Comparison of ENCODE assay signal across 10 cellular contexts in the genomic region with DNA sequence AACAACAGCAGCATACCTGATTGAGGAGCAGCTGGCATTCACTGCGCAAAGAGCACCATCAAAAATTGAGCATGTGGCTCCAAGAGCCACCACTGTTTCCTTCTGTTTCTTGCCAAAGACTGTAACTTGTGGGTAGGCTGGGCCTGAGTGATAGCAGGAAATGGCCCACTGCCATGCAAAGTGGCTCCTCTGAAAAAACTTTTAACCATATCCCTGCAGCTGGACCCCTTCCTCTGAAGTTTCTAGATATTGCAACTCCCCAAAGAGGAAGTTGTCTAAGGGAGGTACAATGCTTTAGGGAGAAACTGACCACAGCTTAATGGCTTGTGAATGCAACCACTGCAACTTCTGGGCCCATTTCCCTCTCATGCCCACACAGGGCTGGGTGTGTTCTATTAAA.
A peak's percentile ranks its signal among the peaks of the same experiment; 100 is the strongest.
DNase-seq lines count a peak whose midpoint lies in the region; ATAC-seq and TF ChIP-seq lines count a peak whose summit lies in the region.
"Had no signal": no experiment of that assay in that cellular context is flagged by ENCODE, and none has a peak within 500 bp of the region (broad histone marks: within the 10 kb centered on the region; RNA-seq: fewer than 3 reads in every experiment).

No MANE protein-coding gene starts in this region.

- no peaks in the 10 kb centered on the region for H4K20me1 ChIP-seq in SK-N-SH (ENCODE audit: insufficient read depth)

- H3K27ac Mint-ChIP-seq in CD14-positive monocyte (peak overlapping the region; percentile 72 to 91 (median 82)), endothelial cell (ENCODE audit: unreplicated experiment) (no peak overlapping the region)
- H3K27ac Mint-ChIP-seq: WTC11 had no signal

- TF ChIP-seq EP300 in SK-N-SH (IDR thresholded peaks at IDR 0.05; ENCODE audit: borderline replicate concordance in 1 of 2, low read depth in 1 of 2, low read length in 1 of 2): no peak

- H3K36me3 ChIP-seq in thyroid gland: no peaks in the 10 kb centered on the region
- no peaks in the 10 kb centered on the region for H3K36me3 ChIP-seq in SK-N-SH (replicated peaks in 1 of 2; ENCODE audit: control insufficient read depth in 1 of 2, insufficient read depth in 2 of 2, low read length in 1 of 2)

- no peaks in the 10 kb centered on the region for H3K9me2 ChIP-seq in SK-N-SH

- 81 to 85% methylated on average over 1 of the region's 1 CpG for WGBS in thyroid gland, 2 donors
- WGBS in SK-N-SH (ENCODE audit: low lambda C conversion rate): 93% methylated on average over 1 of the region's 1 CpG

- no peak overlapping the region for H3K4me2 ChIP-seq in SK-N-SH

- H3K4me3 Mint-ChIP-seq in CD14-positive monocyte (peak overlapping the region in 1 of 2 donors; percentile 72), endothelial cell (ENCODE audit: unreplicated experiment) (no peak overlapping the region)
- H3K4me3 Mint-ChIP-seq: WTC11 had no signal

- H3K36me3 Mint-ChIP-seq in CD14-positive monocyte (peaks cover 4 to 8% of the 10 kb centered on the region in 2 donors), endothelial cell (ENCODE audit: low read depth, unreplicated experiment) (no peaks in the 10 kb centered on the region)
- H3K36me3 Mint-ChIP-seq: WTC11 had no signal

- H3K4me3 ChIP-seq in thyroid gland (replicated peaks in 1 of 3): no peak overlapping the region
- no peak overlapping the region for H3K4me3 ChIP-seq in SK-N-SH (ENCODE audit: low read depth in 2 of 2, low read length in 1 of 2)

- DNase-seq in CD14-positive monocyte (ENCODE audit: low spot score) (no peak), SKM-1 (lab: John Stamatoyannopoulos, UW; ENCODE audit: unreplicated experiment) (peak; percentile 98), endothelial cell (ENCODE audit: low spot score) (no peak), thyroid gland (no peak), SK-N-SH (no peak)
- DNase-seq: dermis blood vessel endothelial cell had no signal

- H3K4me1 ChIP-seq in thyroid gland: no peaks in the 10 kb centered on the region
- H3K4me1 ChIP-seq in SK-N-SH (ENCODE audit: control insufficient read depth in 1 of 2, insufficient read depth in 2 of 2, low read depth in 1 of 2, low read length in 1 of 2): no peaks in the 10 kb centered on the region

- CTCF ChIA-PET in SK-N-SH (lab: Yijun Ruan, JAX): no interaction called here

- no peak overlapping the region for H2AFZ ChIP-seq in SK-N-SH (ENCODE audit: low read depth)

- H3K9ac ChIP-seq in SK-N-SH: no peak overlapping the region

- no peak for TF ChIP-seq POLR2A in thyroid gland (IDR thresholded peaks at IDR 0.05)

- peaks cover 48% of the 10 kb centered on the region for H3K4me1 Mint-ChIP-seq in CD14-positive monocyte
- no peaks in the 10 kb centered on the region for H3K4me1 Mint-ChIP-seq in endothelial cell (ENCODE audit: unreplicated experiment)

- no peak for TF ChIP-seq RAD21 in SK-N-SH (IDR thresholded peaks at IDR 0.05; ENCODE audit: low read length)

- ATAC-seq in GM19463 (IDR thresholded peaks at IDR 0.05; ENCODE audit: unreplicated experiment) (peak; percentile 95), HG03139 (IDR thresholded peaks at IDR 0.05; ENCODE audit: unreplicated experiment) (peak; percentile 94)
- no peak for ATAC-seq in activated CD4-positive, CD25-positive, alpha-beta regulatory T cell treated with anti-CD3 and anti-CD28 coated beads, Interleukin-2, amount 50 U/mL, for 24 hours
- ATAC-seq: WTC11 had no signal

- no peaks in the 10 kb centered on the region for H3K9me3 ChIP-seq in thyroid gland
- H3K9me3 ChIP-seq in SK-N-SH: peaks cover 9% of the 10 kb centered on the region; the same call in 1 of the 2 replicates

- intact Hi-C loops in CD14-positive monocyte (cut with micrococcal nuclease) (no loop called here), thyroid gland (cut with DNase I) (no loop called here)

- H3F3A ChIP-seq in SK-N-SH (replicated peaks; ENCODE audit: insufficient read depth): no peaks in the 10 kb centered on the region

- POLR2A ChIA-PET in SK-N-SH (lab: Yijun Ruan, JAX): no interaction called here

- TF ChIP-seq CTCF in CD14-positive monocyte (IDR thresholded peaks at IDR 0.05) (no peak), endothelial cell (IDR thresholded peaks at IDR 0.05; ENCODE audit: unreplicated experiment) (no peak), thyroid gland (IDR thresholded peaks at IDR 0.05) (no peak), SK-N-SH (IDR thresholded peaks at IDR 0.05) (no peak)

- H3K27me3 ChIP-seq in thyroid gland: no peaks in the 10 kb centered on the region
- no peaks in the 10 kb centered on the region for H3K27me3 ChIP-seq in SK-N-SH (ENCODE audit: insufficient read depth)

- H3K9me3 Mint-ChIP-seq in CD14-positive monocyte: peaks cover 4 to 22% (median 12%) of the 10 kb centered on the region in 7 donors
- H3K9me3 Mint-ChIP-seq in endothelial cell (ENCODE audit: unreplicated experiment): no peaks in the 10 kb centered on the region

- no peaks in the 10 kb centered on the region for H3K79me2 ChIP-seq in SK-N-SH (ENCODE audit: insufficient read depth)

- H3K27me3 Mint-ChIP-seq in CD14-positive monocyte (ENCODE audit: low read depth in 3 of 3) (no peaks in the 10 kb centered on the region), endothelial cell (ENCODE audit: unreplicated experiment) (peaks cover 3% of the 10 kb centered on the region)

- H3K27ac ChIP-seq in thyroid gland (no peak overlapping the region), SK-N-SH (ENCODE audit: low read depth in 2 of 2, low read length in 1 of 2) (no peak overlapping the region)

TF ChIP-seq in SK-N-SH, 30 proteins besides CTCF, POLR2A, EP300 and RAD21:
- no peak for TF ChIP-seq FOXJ3 (CRISPR knock-in tag; IDR thresholded peaks at IDR 0.05)
- TF ChIP-seq RCOR1 (IDR thresholded peaks at IDR 0.05; ENCODE audit: low read length): no peak
- no peak for TF ChIP-seq GATA2 (CRISPR knock-in tag; IDR thresholded peaks at IDR 0.05)
- TF ChIP-seq FOXM1 (IDR thresholded peaks at IDR 0.05; ENCODE audit: low read depth): no peak
- no peak for TF ChIP-seq MEF2A (IDR thresholded peaks at IDR 0.05; ENCODE audit: borderline replicate concordance, low read depth)
- no peak for TF ChIP-seq CHD2 (IDR thresholded peaks at IDR 0.05; ENCODE audit: low read length, partially characterized antibody)
- TF ChIP-seq SMC3 (IDR thresholded peaks at IDR 0.05; ENCODE audit: low read depth, low read length): no peak
- no peak for TF ChIP-seq NFIC (IDR thresholded peaks at IDR 0.05; ENCODE audit: borderline replicate concordance)
- TF ChIP-seq, protein P1, sequence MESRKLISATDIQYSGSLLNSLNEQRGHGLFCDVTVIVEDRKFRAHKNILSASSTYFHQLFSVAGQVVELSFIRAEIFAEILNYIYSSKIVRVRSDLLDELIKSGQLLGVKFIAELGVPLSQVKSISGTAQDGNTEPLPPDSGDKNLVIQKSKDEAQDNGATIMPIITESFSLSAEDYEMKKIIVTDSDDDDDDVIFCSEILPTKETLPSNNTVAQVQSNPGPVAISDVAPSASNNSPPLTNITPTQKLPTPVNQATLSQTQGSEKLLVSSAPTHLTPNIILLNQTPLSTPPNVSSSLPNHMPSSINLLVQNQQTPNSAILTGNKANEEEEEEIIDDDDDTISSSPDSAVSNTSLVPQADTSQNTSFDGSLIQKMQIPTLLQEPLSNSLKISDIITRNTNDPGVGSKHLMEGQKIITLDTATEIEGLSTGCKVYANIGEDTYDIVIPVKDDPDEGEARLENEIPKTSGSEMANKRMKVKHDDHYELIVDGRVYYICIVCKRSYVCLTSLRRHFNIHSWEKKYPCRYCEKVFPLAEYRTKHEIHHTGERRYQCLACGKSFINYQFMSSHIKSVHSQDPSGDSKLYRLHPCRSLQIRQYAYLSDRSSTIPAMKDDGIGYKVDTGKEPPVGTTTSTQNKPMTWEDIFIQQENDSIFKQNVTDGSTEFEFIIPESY (IDR thresholded peaks at IDR 0.05; ENCODE audit: borderline replicate concordance, low read depth): no peak
- TF ChIP-seq MXI1 (IDR thresholded peaks at IDR 0.05; ENCODE audit: low read depth, low read length): no peak
- no peak for TF ChIP-seq TAF1 (IDR thresholded peaks at IDR 0.05; ENCODE audit: borderline replicate concordance, low read depth, low read length)
- TF ChIP-seq GABPA (IDR thresholded peaks at IDR 0.05; ENCODE audit: low read depth): no peak
- TF ChIP-seq ELF1 (IDR thresholded peaks at IDR 0.05): no peak
- no peak for TF ChIP-seq POLR2AphosphoS5 (IDR thresholded peaks at IDR 0.05; ENCODE audit: low read depth, low read length)

Comparison
In these comparisons a context has a peak if more than half of its experiments do, and no peak if none do; other contexts are left out.
1. ATAC-seq: peak in GM19463 (single experiment) and HG03139 (single experiment); none in activated CD4-positive, CD25-positive, alpha-beta regulatory T cell treated with anti-CD3 and anti-CD28 coated beads, Interleukin-2, amount 50 U/mL, for 24 hours (0 of 2).